Comparison of ENCODE assay signal across 11 cellular contexts in the genomic region with DNA sequence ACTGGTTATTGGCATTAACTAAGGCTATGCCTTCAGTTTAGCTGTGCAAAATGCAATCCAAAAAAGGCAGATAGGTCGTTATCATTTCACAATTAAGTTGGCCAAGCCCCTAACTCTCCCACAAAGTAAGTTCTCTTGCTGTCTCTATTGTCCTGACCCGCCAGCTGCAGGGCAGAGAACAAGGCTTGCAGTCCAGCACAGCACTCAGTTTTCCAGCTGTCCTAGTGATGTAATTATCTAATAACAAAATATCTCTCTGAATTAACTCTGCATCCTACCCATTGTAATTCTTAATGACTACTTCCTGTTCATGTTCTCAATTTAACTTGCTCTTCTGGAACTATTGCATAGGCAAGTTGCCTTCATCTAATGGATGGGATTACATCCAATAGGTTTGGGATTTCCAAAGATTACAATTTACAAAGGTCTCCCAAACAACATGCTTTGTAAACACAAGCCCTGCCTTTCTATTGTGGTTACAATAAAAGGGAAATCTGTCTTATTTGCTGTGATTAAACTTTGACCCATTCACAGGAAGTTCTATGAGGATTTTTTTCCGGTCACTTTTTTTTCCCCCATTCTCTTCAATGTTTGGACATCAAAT. TPM values are rescaled to one million over a fixed set of nuclear protein-coding genes. Genes with fewer than 3 reads are reported as not detected.
DNase-seq lines count a peak whose midpoint lies in the region; ATAC-seq, FAIRE-seq and TF ChIP-seq lines count a peak whose summit lies in the region.
"Had no signal": no experiment of that assay in that cellular context is flagged by ENCODE, and none has a peak within 500 bp of the region (broad histone marks: within the 10 kb centered on the region; RNA-seq: fewer than 3 reads in every experiment).

No MANE protein-coding gene starts in this region.

- no peak for FAIRE-seq in small intestine (lab: Jason Lieb, UNC)

- H3K36me3 ChIP-seq in small intestine (ENCODE audit: control insufficient read depth in 2 of 2, insufficient read depth in 2 of 2, low read length in 2 of 2) (no peaks in the 10 kb centered on the region), tibial nerve (no peaks in the 10 kb centered on the region)

- DNase-seq in NCI-H1417 (lab: John Stamatoyannopoulos, UW) (peak in 2 of 3 experiments; percentile 11 to 61), NCI-H1417 treated with DMSO at 0.1 percent for 48 hours (lab: John Stamatoyannopoulos, UW) (no peak), right cardiac atrium (peak in 1 of 3 donors; percentile 63), small intestine (peak; percentile 27), tibial nerve (ENCODE audit: low spot score in 2 of 2) (no peak), AG08395 (ENCODE audit: low spot score) (no peak)
- DNase-seq: HCEC 1CT; stimulated activated CD4-positive, alpha-beta T cell treated with anti-CD3 and anti-CD28 coated beads, Interleukin-4, amount 100 ng/mL, for 4 hours; T1000 had no signal

- intact Hi-C loops in right cardiac atrium (cut with DNase I) = loop anchor here in 2 of 4 donors (5.0 to 10.0 kb wide), 2 partner anchors 51 to 54 kb away; partner anchors contain the start of gene CDK6 (in 1 of the 2)

- no peak for TF ChIP-seq CTCF in tibial nerve (IDR thresholded peaks at IDR 0.05)

- peak in 1 of 2 donors; percentile 41 for TF ChIP-seq EP300 in tibial nerve (IDR thresholded peaks at IDR 0.05)

- 18% methylated on average over 3 of the region's 3 CpGs for WGBS in right cardiac atrium
- 12 to 31% (median 31%) methylated on average over 3 of the region's 3 CpGs for WGBS in small intestine, 3 donors
- 25 to 27% methylated on average over 3 of the region's 3 CpGs for WGBS in tibial nerve, 2 donors

- TF ChIP-seq POLR2A in tibial nerve (IDR thresholded peaks at IDR 0.05) = no peak

- H3K27me3 ChIP-seq in right cardiac atrium (ENCODE audit: control insufficient read depth, insufficient read depth) (no peaks in the 10 kb centered on the region), small intestine (ENCODE audit: control insufficient read depth in 2 of 2, insufficient read depth in 2 of 2, low read length in 2 of 2) (no peaks in the 10 kb centered on the region), tibial nerve (no peaks in the 10 kb centered on the region)

- H3K9me3 ChIP-seq in right cardiac atrium (ENCODE audit: control insufficient read depth, low read length) (no peaks in the 10 kb centered on the region), small intestine (ENCODE audit: control insufficient read depth, low read depth) (no peaks in the 10 kb centered on the region), tibial nerve (no peaks in the 10 kb centered on the region)

- no peak overlapping the region for H3K4me3 ChIP-seq in right cardiac atrium (ENCODE audit: low read length)
- H3K4me3 ChIP-seq in small intestine (ENCODE audit: low read depth in 1 of 2, low read length in 2 of 2) = no peak overlapping the region
- H3K4me3 ChIP-seq in tibial nerve = no peak overlapping the region

- H3K4me1 ChIP-seq in right cardiac atrium (ENCODE audit: control insufficient read depth, insufficient read depth, low read length) (peaks cover 10% of the 10 kb centered on the region), small intestine (ENCODE audit: control insufficient read depth in 2 of 2, insufficient read depth in 1 of 2, low read depth in 1 of 2, low read length in 1 of 2) (peaks cover 5 to 15% of the 10 kb centered on the region in 2 donors), tibial nerve (peaks cover 0 to 42% (median 17%) of the 10 kb centered on the region in 4 donors)

- H3K27ac ChIP-seq in right cardiac atrium (ENCODE audit: low read length) (no peak overlapping the region), small intestine (ENCODE audit: low read depth in 1 of 2, low read length in 1 of 2) (no peak overlapping the region), tibial nerve (peak overlapping the region in 1 of 4 donors; percentile 22)

- ATAC-seq in SK-N-SH treated with all-trans-retinoic acid at 6 μM for 48 hours (peak; percentile 73), right cardiac atrium (peak; percentile 72 to 85), HG03439 (IDR thresholded peaks at IDR 0.05; ENCODE audit: unreplicated experiment) (no peak)

TF ChIP-seq in SK-N-SH treated with all-trans-retinoic acid at 6 μM for 48 hours, 23 proteins besides CTCF, POLR2A, EP300 and RAD21 (continues in another document):
- TF ChIP-seq ZNF565 (CRISPR knock-in tag; conservative IDR thresholded peaks at IDR 0.05; ENCODE audit: low read depth) = no peak
- TF ChIP-seq ZC3H10 (CRISPR knock-in tag; IDR thresholded peaks at IDR 0.05) = no peak
- TF ChIP-seq ZNF70 (CRISPR knock-in tag; IDR thresholded peaks at IDR 0.05) = no peak
- no peak for TF ChIP-seq ESRRG (CRISPR knock-in tag; IDR thresholded peaks at IDR 0.05)
- peak; percentile 91 for TF ChIP-seq TCF4 (CRISPR knock-in tag; IDR thresholded peaks at IDR 0.05; ENCODE audit: borderline replicate concordance)
- no peak for TF ChIP-seq TOX (CRISPR knock-in tag; IDR thresholded peaks at IDR 0.05; ENCODE audit: borderline replicate concordance)
- no peak for TF ChIP-seq CSDC2 (CRISPR knock-in tag; IDR thresholded peaks at IDR 0.05)
- no peak for TF ChIP-seq POU6F1 (CRISPR knock-in tag; IDR thresholded peaks at IDR 0.05; ENCODE audit: borderline replicate concordance, low read depth)
- no peak for TF ChIP-seq OSR1 (CRISPR knock-in tag; IDR thresholded peaks at IDR 0.05)
- no peak for TF ChIP-seq ZNF8 (CRISPR knock-in tag; IDR thresholded peaks at IDR 0.05)
- no peak for TF ChIP-seq ARNTL (CRISPR knock-in tag; IDR thresholded peaks at IDR 0.05; ENCODE audit: borderline replicate concordance, low read depth)
- no peak for TF ChIP-seq ZFP30 (CRISPR knock-in tag; IDR thresholded peaks at IDR 0.05)
- TF ChIP-seq BACH2 (CRISPR knock-in tag; IDR thresholded peaks at IDR 0.05; ENCODE audit: borderline replicate concordance) = no peak
- TF ChIP-seq CREB5 (CRISPR knock-in tag; IDR thresholded peaks at IDR 0.05; ENCODE audit: low read depth) = peak; percentile 59; the same call in 1 of the 2 replicates
- TF ChIP-seq, protein P1, sequence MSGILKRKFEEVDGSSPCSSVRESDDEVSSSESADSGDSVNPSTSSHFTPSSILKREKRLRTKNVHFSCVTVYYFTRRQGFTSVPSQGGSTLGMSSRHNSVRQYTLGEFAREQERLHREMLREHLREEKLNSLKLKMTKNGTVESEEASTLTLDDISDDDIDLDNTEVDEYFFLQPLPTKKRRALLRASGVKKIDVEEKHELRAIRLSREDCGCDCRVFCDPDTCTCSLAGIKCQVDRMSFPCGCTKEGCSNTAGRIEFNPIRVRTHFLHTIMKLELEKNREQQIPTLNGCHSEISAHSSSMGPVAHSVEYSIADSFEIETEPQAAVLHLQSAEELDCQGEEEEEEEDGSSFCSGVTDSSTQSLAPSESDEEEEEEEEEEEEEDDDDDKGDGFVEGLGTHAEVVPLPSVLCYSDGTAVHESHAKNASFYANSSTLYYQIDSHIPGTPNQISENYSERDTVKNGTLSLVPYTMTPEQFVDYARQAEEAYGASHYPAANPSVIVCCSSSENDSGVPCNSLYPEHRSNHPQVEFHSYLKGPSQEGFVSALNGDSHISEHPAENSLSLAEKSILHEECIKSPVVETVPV (CRISPR knock-in tag; IDR thresholded peaks at IDR 0.05) = peak; percentile 78; the same call in 1 of the 2 replicates

RNA-seq across cellular contexts. Expression of gene CDK6, which starts 55.2 kb away (rescaled TPM):
- total RNA-seq in right cardiac atrium = 1 to 10 TPM; 8.7 to 9.7 (median 9.2) TPM
- polyA plus RNA-seq in right cardiac atrium = 1.8 TPM
- 10 to 100 TPM in 1 of 3 donors, 1 to 10 TPM in 2; 1.6 to 14.2 (median 2.0) TPM for polyA plus RNA-seq in small intestine
- 10 to 100 TPM; 14.4 to 45.4 (median 26.6) TPM for total RNA-seq in tibial nerve

Comparison
In these comparisons a context has a peak if more than half of its experiments do, and no peak if none do; other contexts are left out.
1. DNase-seq: peak in NCI-H1417 (2 of 3) and small intestine (single experiment); none in NCI-H1417 treated with DMSO at 0.1 percent for 48 hours (single experiment), tibial nerve (0 of 2) and AG08395 (single experiment).